In the genomic region with DNA sequence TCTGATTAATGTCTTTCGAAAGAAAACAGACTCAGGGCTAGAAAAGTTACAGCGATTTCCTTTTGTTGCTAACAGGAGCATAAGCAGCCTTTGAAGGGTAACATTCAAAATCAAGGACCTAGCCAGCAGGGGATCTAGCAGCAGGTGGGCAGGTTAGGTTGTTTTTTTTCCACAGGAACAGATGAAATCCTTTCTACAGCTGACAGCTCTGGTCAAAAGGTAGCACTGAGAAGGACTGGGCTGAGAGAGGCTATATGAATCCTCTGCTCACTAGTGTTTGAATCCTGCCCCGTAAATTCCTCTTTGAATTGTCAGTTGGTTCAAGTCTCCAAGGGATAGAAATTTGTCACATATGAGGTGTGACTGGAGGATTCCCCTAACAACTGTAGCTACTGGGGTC, we compare ENCODE assay signal across 26 cellular contexts.
DNase-seq lines count a peak whose midpoint lies in the region; ATAC-seq, FAIRE-seq and TF ChIP-seq lines count a peak whose summit lies in the region.
"Had no signal": no experiment of that assay in that cellular context is flagged by ENCODE, and none has a peak within 500 bp of the region (broad histone marks: within the 10 kb centered on the region; RNA-seq: fewer than 3 reads in every experiment).

No MANE protein-coding gene starts in this region.

- no peak overlapping the region for H3K9ac ChIP-seq in HUES64 (ENCODE audit: low read depth, low read length)
- H3K9ac ChIP-seq in endodermal cell (ENCODE audit: extremely low read depth, low read length, poor library complexity, severe bottlenecking) = no peak overlapping the region
- H3K9ac ChIP-seq in mesendoderm (ENCODE audit: low read length) = no peak overlapping the region
- H3K9ac ChIP-seq: SK-N-SH had no signal

- H2BK5ac ChIP-seq in mesendoderm (ENCODE audit: low read length) = no peak overlapping the region

- H3K9me3 Mint-ChIP-seq in GM23338 (no peaks in the 10 kb centered on the region), endodermal cell (no peaks in the 10 kb centered on the region)
- H3K9me3 Mint-ChIP-seq: CD8-positive, alpha-beta T cell; HFFc6; T-helper 1 cell treated with Interleukin-12 subunit alpha and Interleukin-12 subunit beta and Interleukin-4 antibody, amounts not matched to agents 30 μg/mL and 1 μg/mL, for 36 hours had no signal

- no peaks in the 10 kb centered on the region for H4K20me1 ChIP-seq in GM23338 (replicated peaks; ENCODE audit: insufficient read depth)

- peaks cover 32% of the 10 kb centered on the region for H3K4me1 Mint-ChIP-seq in GM23338
- peaks cover 62% of the 10 kb centered on the region for H3K4me1 Mint-ChIP-seq in endodermal cell

- no peak overlapping the region for H4K5ac ChIP-seq in mesendoderm (ENCODE audit: low read length)

- no peak overlapping the region for H3K56ac ChIP-seq in mesendoderm (ENCODE audit: low read length)

- H3K36me3 ChIP-seq in GM23338 (ENCODE audit: insufficient read depth) (no peaks in the 10 kb centered on the region), HUES64 (ENCODE audit: insufficient read depth, low read length) (no peaks in the 10 kb centered on the region), endodermal cell (ENCODE audit: control insufficient read depth, insufficient read depth, low read length) (no peaks in the 10 kb centered on the region), mesendoderm (ENCODE audit: control insufficient read depth, insufficient read depth, low read length) (no peaks in the 10 kb centered on the region)
- H3K36me3 ChIP-seq: HAP-1 had no signal

- ATAC-seq in GM23338 (peak; percentile 81), HG03565 (IDR thresholded peaks at IDR 0.05; ENCODE audit: unreplicated experiment) (no peak)
- ATAC-seq: CD8-positive, alpha-beta T cell; K562; PC-3 had no signal

- H3K9me2 ChIP-seq in GM23338 (ENCODE audit: insufficient read depth) = no peaks in the 10 kb centered on the region
- H3K9me2 ChIP-seq: SK-N-SH had no signal

- no peak overlapping the region for H3K18ac ChIP-seq in mesendoderm (ENCODE audit: low read length)

- H3K27ac Mint-ChIP-seq in GM23338 = peak overlapping the region; percentile 44; the same call in 1 of the 2 replicates
- peak overlapping the region; percentile 70 for H3K27ac Mint-ChIP-seq in endodermal cell
- H3K27ac Mint-ChIP-seq: CD8-positive, alpha-beta T cell; HFFc6; T-helper 1 cell treated with Interleukin-12 subunit alpha and Interleukin-12 subunit beta and Interleukin-4 antibody, amounts not matched to agents 30 μg/mL and 1 μg/mL, for 36 hours had no signal

- peak; percentile 41 for DNase-seq in GM23338 (ENCODE audit: low spot score)
- peak; percentile 69 for DNase-seq in endodermal cell
- DNase-seq in mesendoderm = peak; percentile 7
- no peak for DNase-seq in HTR-8/SVneo (ENCODE audit: insufficient read length, low spot score)
- no peak for DNase-seq in NCI-H1436 treated with DMSO at 0.1 percent for 48 hours (lab: John Stamatoyannopoulos, UW)
- DNase-seq: C1 segment of cervical spinal cord; Caco-2; CD8-positive, alpha-beta T cell; DMS 273 treated with DMSO at 0.1 percent for 48 hours; DMS79 treated with DMSO at 0.1 percent for 48 hours; HFFc6; Kasumi-1; NCI-H1105 treated with DMSO at 0.1 percent for 48 hours; NCI-H187 treated with DMSO at 0.1 percent for 48 hours; NCI-H2171 treated with DMSO at 0.1 percent for 48 hours; NCI-H345; NCI-H774; PC-3; SK-N-SH; SW 1271 had no signal

- H2AFZ ChIP-seq in GM23338 = no peak overlapping the region

- H4K8ac ChIP-seq in mesendoderm (ENCODE audit: low read depth, low read length) = no peak overlapping the region

- H3K4me3 Mint-ChIP-seq in GM23338 (no peak overlapping the region), endodermal cell (peak overlapping the region; percentile 27)
- H3K4me3 Mint-ChIP-seq: CD8-positive, alpha-beta T cell; HFFc6; T-helper 1 cell treated with Interleukin-12 subunit alpha and Interleukin-12 subunit beta and Interleukin-4 antibody, amounts not matched to agents 30 μg/mL and 1 μg/mL, for 36 hours had no signal

- H3K36me3 Mint-ChIP-seq in GM23338 (ENCODE audit: low read depth) = no peaks in the 10 kb centered on the region
- H3K36me3 Mint-ChIP-seq in endodermal cell (ENCODE audit: low read depth) = no peaks in the 10 kb centered on the region
- H3K36me3 Mint-ChIP-seq: CD8-positive, alpha-beta T cell had no signal

- no peaks in the 10 kb centered on the region for H3F3A ChIP-seq in GM23338 (replicated peaks; ENCODE audit: low read depth)

- H3K79me1 ChIP-seq in mesendoderm (ENCODE audit: low read length) = no peaks in the 10 kb centered on the region

- no peaks in the 10 kb centered on the region for H3K9me3 ChIP-seq in HUES64 (ENCODE audit: insufficient read depth, low read depth, low read length)
- no peaks in the 10 kb centered on the region for H3K9me3 ChIP-seq in endodermal cell (ENCODE audit: control insufficient read depth, low read length)
- H3K9me3 ChIP-seq: Caco-2, HAP-1, SK-N-SH had no signal

- no peaks in the 10 kb centered on the region for H3K79me2 ChIP-seq in GM23338 (replicated peaks; ENCODE audit: insufficient read depth)
- H3K79me2 ChIP-seq in mesendoderm (ENCODE audit: control insufficient read depth, insufficient read depth, low read length) = no peaks in the 10 kb centered on the region

- H3K23ac ChIP-seq in mesendoderm (ENCODE audit: low read length) = no peak overlapping the region

- TF ChIP-seq CTCF in GM23338 (conservative IDR thresholded peaks at IDR 0.05; ENCODE audit: low read depth in 2 of 2) (no peak), endodermal cell (conservative IDR thresholded peaks at IDR 0.05) (no peak)

- no peak overlapping the region for H2BK120ac ChIP-seq in mesendoderm (ENCODE audit: low read depth, low read length)

- peak overlapping the region; percentile 53; the same call in 1 of the 2 replicates for H3K4me2 ChIP-seq in GM23338
- H3K4me2 ChIP-seq in mesendoderm (ENCODE audit: low read length) = no peak overlapping the region
- H3K4me2 ChIP-seq: SK-N-SH had no signal

- H3K4me1 ChIP-seq in GM23338 (ENCODE audit: insufficient read depth) (peaks cover 21% of the 10 kb centered on the region), HUES64 (ENCODE audit: insufficient read depth, low read length) (peaks cover 26% of the 10 kb centered on the region), endodermal cell (ENCODE audit: control insufficient read depth, insufficient read depth, low read length) (no peaks in the 10 kb centered on the region), mesendoderm (ENCODE audit: control insufficient read depth, low read depth, low read length) (no peaks in the 10 kb centered on the region)
- H3K4me1 ChIP-seq: Caco-2, HAP-1 had no signal

- H3K27ac ChIP-seq in GM23338 (ENCODE audit: low read depth) (peak overlapping the region; percentile 5; the same call in 1 of the 2 replicates), HUES64 (ENCODE audit: low read depth, low read length) (peak overlapping the region; percentile 49; the same call in 1 of the 2 replicates), endodermal cell (ENCODE audit: low read depth, low read length) (no peak overlapping the region), mesendoderm (ENCODE audit: low read depth, low read length) (no peak overlapping the region)

- H2BK15ac ChIP-seq in mesendoderm (replicated peaks; ENCODE audit: low read depth) = no peak overlapping the region

- no peak overlapping the region for H3K4ac ChIP-seq in mesendoderm (ENCODE audit: low read depth, low read length)

- no peak for FAIRE-seq in HTR-8/SVneo (lab: Jason Lieb, UNC)
- FAIRE-seq: A204.1, K562 had no signal

- H3K27me3 ChIP-seq in GM23338 (ENCODE audit: insufficient read depth) = no peaks in the 10 kb centered on the region
- H3K27me3 ChIP-seq in HUES64 (ENCODE audit: insufficient read depth, low read length) = no peaks in the 10 kb centered on the region
- no peaks in the 10 kb centered on the region for H3K27me3 ChIP-seq in endodermal cell (ENCODE audit: control insufficient read depth, insufficient read depth, low read length, poor library complexity, severe bottlenecking)
- no peaks in the 10 kb centered on the region for H3K27me3 ChIP-seq in mesendoderm (ENCODE audit: insufficient read depth, low read length, poor library complexity)

- H2AK5ac ChIP-seq in mesendoderm (ENCODE audit: low read length) = no peak overlapping the region

- 7% methylated on average over 3 of the region's 3 CpGs for WGBS in HUES64
- 25 to 33% methylated on average over 2 to 3 of the region's 3 CpGs for WGBS in endodermal cell (ENCODE audit: insufficient coverage in 1 of 2, insufficient read length in 1 of 2), 2 experiments
- WGBS in mesendoderm (ENCODE audit: extremely low coverage, insufficient coverage, low lambda C conversion rate) = no CpG with 5 or more reads among the region's 3 CpGs

- H3K4me3 ChIP-seq in GM23338 (peak overlapping the region; percentile 2; the same call in 1 of the 2 replicates), HUES64 (ENCODE audit: low read length) (no peak overlapping the region), endodermal cell (ENCODE audit: low read length) (no peak overlapping the region), mesendoderm (ENCODE audit: low read length) (no peak overlapping the region)
- H3K4me3 ChIP-seq: HAP-1, K562 had no signal

- H3K27me3 Mint-ChIP-seq in GM23338 (ENCODE audit: insufficient read depth, low read depth, poor library complexity) (no peaks in the 10 kb centered on the region), endodermal cell (ENCODE audit: insufficient read depth) (no peaks in the 10 kb centered on the region)

TF ChIP-seq in GM23338, 12 proteins besides CTCF, POLR2A, EP300 and RAD21:
- TF ChIP-seq ZNF114 (CRISPR knock-in tag; IDR thresholded peaks at IDR 0.05) = no peak
- TF ChIP-seq NANOG (IDR thresholded peaks at IDR 0.05; ENCODE audit: borderline replicate concordance) = peak; percentile 29; the same call in 1 of the 2 replicates

Comparison
In these comparisons a context has a peak if more than half of its experiments do, and no peak if none do; other contexts are left out.
1. DNase-seq: peak in GM23338 (single experiment), endodermal cell (single experiment) and mesendoderm (single experiment); none in HTR-8/SVneo (single experiment) and NCI-H1436 treated with DMSO at 0.1 percent for 48 hours (single experiment).
2. H3K27ac ChIP-seq: peak in GM23338 (single experiment) and HUES64 (single experiment); none in endodermal cell (single experiment) and mesendoderm (single experiment).